Comparison of ENCODE assay signal across 9 cellular contexts in genomic region chr12:108495054-108495453, GRCh38. TPM values are rescaled to one million over a fixed set of nuclear protein-coding genes. Genes with fewer than 3 reads are reported as not detected.
A peak's percentile ranks its signal among the peaks of the same experiment; 100 is the strongest.
DNase-seq lines count a peak whose midpoint lies in the region; ATAC-seq and TF ChIP-seq lines count a peak whose summit lies in the region.
"Had no signal": no experiment of that assay in that cellular context is flagged by ENCODE, and none has a peak within 500 bp of the region (broad histone marks: within the 10 kb centered on the region; RNA-seq: fewer than 3 reads in every experiment).

No MANE protein-coding gene starts in this region.

- H3K9me3 Mint-ChIP-seq in T-helper 2 cell treated with Interferon-gamma antibody and Interleukin-4, amounts not matched to agents 5 μg/mL and 100 μg/mL, for 36 hours, result no peaks in the 10 kb centered on the region

- H3K9me3 ChIP-seq in T-helper 17 cell (ENCODE audit: control insufficient read depth, low read length, poor library complexity, severe bottlenecking), result no peaks in the 10 kb centered on the region

- H3K4me3 ChIP-seq in AG10803 (ENCODE audit: low read length), result no peak overlapping the region

- H3K36me3 Mint-ChIP-seq in T-helper 17 cell (ENCODE audit: low read depth), result no peaks in the 10 kb centered on the region
- H3K36me3 Mint-ChIP-seq in T-helper 2 cell treated with Interferon-gamma antibody and Interleukin-4, amounts not matched to agents 5 μg/mL and 100 μg/mL, for 36 hours (ENCODE audit: low read depth), result no peaks in the 10 kb centered on the region
- H3K36me3 Mint-ChIP-seq: IgD-negative memory B cell had no signal

- peaks cover 61% of the 10 kb centered on the region for H3K27me3 Mint-ChIP-seq in T-helper 17 cell
- peaks cover 6% of the 10 kb centered on the region for H3K27me3 Mint-ChIP-seq in T-helper 2 cell treated with Interferon-gamma antibody and Interleukin-4, amounts not matched to agents 5 μg/mL and 100 μg/mL, for 36 hours (ENCODE audit: low read depth)

- DNase-seq in AG10803 (ENCODE audit: low read depth) (no peak), RPMI8226 (peak; percentile 59), germinal center (ENCODE audit: low spot score) (peak; percentile 62), NCI-H1048 (lab: John Stamatoyannopoulos, UW) (no peak), T-helper 17 cell (no peak)
- DNase-seq in T-helper 2 cell treated with Interferon-gamma antibody and Interleukin-4, amounts not matched to agents 5 μg/mL and 100 μg/mL, for 36 hours (ENCODE audit: low spot score), result no peak

- no peak overlapping the region for H3K27ac Mint-ChIP-seq in T-helper 17 cell
- no peak overlapping the region for H3K27ac Mint-ChIP-seq in T-helper 2 cell treated with Interferon-gamma antibody and Interleukin-4, amounts not matched to agents 5 μg/mL and 100 μg/mL, for 36 hours
- H3K27ac Mint-ChIP-seq: IgD-negative memory B cell had no signal

- TF ChIP-seq CTCF in AG10803 (conservative IDR thresholded peaks at IDR 0.05; ENCODE audit: low read length) (peak; percentile 47), GM12873 (IDR thresholded peaks at IDR 0.05; ENCODE audit: insufficient read depth, low read depth, low read length, missing control alignments) (peak; percentile 72)

- ATAC-seq in T-helper 17 cell (no peak), HG02870 (IDR thresholded peaks at IDR 0.05; ENCODE audit: unreplicated experiment) (no peak)

- H3K4me1 Mint-ChIP-seq in T-helper 17 cell, result no peaks in the 10 kb centered on the region
- no peaks in the 10 kb centered on the region for H3K4me1 Mint-ChIP-seq in T-helper 2 cell treated with Interferon-gamma antibody and Interleukin-4, amounts not matched to agents 5 μg/mL and 100 μg/mL, for 36 hours (ENCODE audit: low read depth)

- no peak overlapping the region for H3K4me3 Mint-ChIP-seq in T-helper 17 cell
- H3K4me3 Mint-ChIP-seq in T-helper 2 cell treated with Interferon-gamma antibody and Interleukin-4, amounts not matched to agents 5 μg/mL and 100 μg/mL, for 36 hours, result no peak overlapping the region
- H3K4me3 Mint-ChIP-seq: IgD-negative memory B cell had no signal

RNA-seq across cellular contexts. Expression of gene FICD, which starts 20.0 kb away (rescaled TPM):
- 1 to 10 TPM; 4.4 to 5.1 TPM for total RNA-seq in T-helper 17 cell

Comparison
In these comparisons a context has a peak if more than half of its experiments do, and no peak if none do; other contexts are left out.
1. DNase-seq: peak in RPMI8226 (single experiment) and germinal center (single experiment); none in AG10803 (single experiment), NCI-H1048 (single experiment), T-helper 17 cell (0 of 3) and T-helper 2 cell treated with Interferon-gamma antibody and Interleukin-4, amounts not matched to agents 5 μg/mL and 100 μg/mL, for 36 hours (single experiment).